ENCODE assay signal across 28 cellular contexts in the genomic region with DNA sequence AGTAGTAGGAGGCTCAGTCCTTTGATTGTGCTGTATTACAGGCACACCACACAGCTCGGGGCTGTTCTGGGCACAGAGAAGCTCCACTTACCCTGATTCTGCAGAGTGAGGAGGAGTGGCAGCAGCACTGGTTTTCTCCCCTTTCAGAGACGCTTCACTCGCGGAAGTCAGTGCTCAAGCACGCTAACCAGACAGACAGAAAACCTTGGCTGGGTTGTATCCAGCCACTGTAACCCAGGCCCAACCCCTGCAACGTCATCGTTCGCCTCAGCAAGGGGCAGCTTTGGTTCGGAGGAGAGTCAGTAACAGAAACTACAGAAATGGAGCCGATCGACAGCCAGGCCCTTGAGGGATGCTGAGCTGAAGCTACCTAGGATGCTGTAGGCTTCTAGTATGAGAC.
A peak's percentile ranks its signal among the peaks of the same experiment; 100 is the strongest.
DNase-seq lines count a peak whose midpoint lies in the region; ATAC-seq, FAIRE-seq and TF ChIP-seq lines count a peak whose summit lies in the region.
"Had no signal": no experiment of that assay in that cellular context is flagged by ENCODE, and none has a peak within 500 bp of the region (broad histone marks: within the 10 kb centered on the region; RNA-seq: fewer than 3 reads in every experiment).

No MANE protein-coding gene starts in this region.

- BruUV-seq in PC-3 (replicated peaks; lab: Mats Ljungman, UMichigan): no TSS peak

- H3K4me2 ChIP-seq in PC-3 (ENCODE audit: low read length) (no peak overlapping the region), hepatocyte (no peak overlapping the region), neural progenitor cell (no peak overlapping the region)

- CTCF ChIA-PET in PC-3 (lab: Charles Lee): no interaction called here

- H3K4me1 ChIP-seq in PC-3 (ENCODE audit: insufficient read depth, low read length) (peaks cover 17% of the 10 kb centered on the region), hepatocyte (ENCODE audit: insufficient read depth) (peaks cover 8% of the 10 kb centered on the region), neural progenitor cell (no peaks in the 10 kb centered on the region), uterus (peaks cover 0 to 9% of the 10 kb centered on the region in 2 donors), colonic mucosa (no peaks in the 10 kb centered on the region)
- H3K4me1 ChIP-seq: Caco-2, HAP-1 had no signal

- no peaks in the 10 kb centered on the region for H3K36me3 Mint-ChIP-seq in neural progenitor cell
- H3K36me3 Mint-ChIP-seq in T-helper 2 cell treated with Interferon-gamma antibody and Interleukin-4, amounts not matched to agents 5 μg/mL and 100 μg/mL, for 36 hours (ENCODE audit: low read depth): no peaks in the 10 kb centered on the region
- H3K36me3 Mint-ChIP-seq: CD8-positive, alpha-beta T cell had no signal

- no peak for ATAC-seq in PC-3
- ATAC-seq: CD8-positive, alpha-beta T cell; Right ventricle myocardium inferior; SK-N-SH treated with all-trans-retinoic acid at 6 μM for 48 hours had no signal

- H3K4me3 Mint-ChIP-seq in neural progenitor cell: no peak overlapping the region
- no peak overlapping the region for H3K4me3 Mint-ChIP-seq in T-helper 2 cell treated with Interferon-gamma antibody and Interleukin-4, amounts not matched to agents 5 μg/mL and 100 μg/mL, for 36 hours
- H3K4me3 Mint-ChIP-seq: B cell; CD8-positive, alpha-beta T cell had no signal

- H3K4me3 ChIP-seq in PC-3 (ENCODE audit: low read length) (no peak overlapping the region), hepatocyte (no peak overlapping the region), neural progenitor cell (no peak overlapping the region), uterus (no peak overlapping the region), colonic mucosa (no peak overlapping the region)
- H3K4me3 ChIP-seq: GM23248, HAP-1, SJCRH30 had no signal

- H3K9me3 Mint-ChIP-seq in neural progenitor cell: peaks cover 2% of the 10 kb centered on the region
- H3K9me3 Mint-ChIP-seq in T-helper 2 cell treated with Interferon-gamma antibody and Interleukin-4, amounts not matched to agents 5 μg/mL and 100 μg/mL, for 36 hours: no peaks in the 10 kb centered on the region

- peaks cover 3% of the 10 kb centered on the region for H3K27me3 Mint-ChIP-seq in neural progenitor cell (ENCODE audit: insufficient read depth, low read depth)
- H3K27me3 Mint-ChIP-seq in T-helper 2 cell treated with Interferon-gamma antibody and Interleukin-4, amounts not matched to agents 5 μg/mL and 100 μg/mL, for 36 hours (ENCODE audit: low read depth): no peaks in the 10 kb centered on the region
- H3K27me3 Mint-ChIP-seq: B cell had no signal

- no peaks in the 10 kb centered on the region for H3K36me3 ChIP-seq in PC-3 (ENCODE audit: low read depth, low read length)
- H3K36me3 ChIP-seq in hepatocyte (replicated peaks; ENCODE audit: insufficient read depth, low read depth): no peaks in the 10 kb centered on the region
- no peaks in the 10 kb centered on the region for H3K36me3 ChIP-seq in neural progenitor cell
- no peaks in the 10 kb centered on the region for H3K36me3 ChIP-seq in uterus
- no peaks in the 10 kb centered on the region for H3K36me3 ChIP-seq in colonic mucosa
- H3K36me3 ChIP-seq: HAP-1, SJCRH30 had no signal

- H3K27ac ChIP-seq in PC-3 (ENCODE audit: low read length) (no peak overlapping the region), hepatocyte (no peak overlapping the region), neural progenitor cell (no peak overlapping the region), uterus (peak overlapping the region; percentile 25 to 65), colonic mucosa (no peak overlapping the region)
- H3K27ac ChIP-seq: C4-2B, GM23248, SJCRH30 had no signal

- WGBS in hepatocyte (ENCODE audit: low lambda C conversion rate, missing lambda C conversion rate): 90% methylated on average over 11 of the region's 11 CpGs

- H3K9me2 ChIP-seq in PC-3 (replicated peaks; ENCODE audit: low read length): no peaks in the 10 kb centered on the region
- H3K9me2 ChIP-seq in hepatocyte (replicated peaks; ENCODE audit: insufficient read depth): no peaks in the 10 kb centered on the region

- H3K79me2 ChIP-seq in PC-3 (ENCODE audit: low read length) (no peaks in the 10 kb centered on the region), hepatocyte (no peaks in the 10 kb centered on the region), neural progenitor cell (ENCODE audit: low read depth) (no peaks in the 10 kb centered on the region)

- H3K9me3 ChIP-seq in PC-3 (ENCODE audit: low read length) (no peaks in the 10 kb centered on the region), hepatocyte (ENCODE audit: low read depth) (no peaks in the 10 kb centered on the region), neural progenitor cell (ENCODE audit: low read depth) (no peaks in the 10 kb centered on the region), uterus (no peaks in the 10 kb centered on the region), colonic mucosa (no peaks in the 10 kb centered on the region)
- H3K9me3 ChIP-seq: HAP-1, SJCRH30 had no signal

- DNase-seq in PC-3 (no peak), hepatocyte (ENCODE audit: low spot score) (no peak), neural progenitor cell (ENCODE audit: low spot score) (no peak), uterus (no peak), colonic mucosa (no peak), RCC 7860 (ENCODE audit: low spot score) (no peak), DMS153 treated with DMSO at 0.1 percent for 48 hours (lab: John Stamatoyannopoulos, UW; ENCODE audit: unreplicated experiment) (no peak)
- DNase-seq in T-helper 2 cell treated with Interferon-gamma antibody and Interleukin-4, amounts not matched to agents 5 μg/mL and 100 μg/mL, for 36 hours (ENCODE audit: low spot score): no peak
- DNase-seq: Caco-2; CD8-positive, alpha-beta T cell; DMS 273 treated with DMSO at 0.1 percent for 48 hours; DMS79 treated with DMSO at 0.1 percent for 48 hours; GF-D8; GM23248; NCI-H1092 treated with DMSO at 0.1 percent for 48 hours; NCI-H1436; NCI-H187; NCI-H2081 treated with DMSO at 0.1 percent for 48 hours; NCI-H2171; NCI-H226; NCI-H510A; NCI-H69; SJCRH30 had no signal

- intact Hi-C loops in PC-3 (cut with micrococcal nuclease) (no loop called here), uterus (cut with DNase I; ENCODE audit: low total_unique reads) (no loop called here), colonic mucosa (cut with DNase I) (no loop called here)

- no peaks in the 10 kb centered on the region for H4K20me1 ChIP-seq in PC-3 (ENCODE audit: low read length)
- no peaks in the 10 kb centered on the region for H4K20me1 ChIP-seq in hepatocyte (ENCODE audit: insufficient read depth, poor library complexity, severe bottlenecking)
- no peaks in the 10 kb centered on the region for H4K20me1 ChIP-seq in neural progenitor cell (ENCODE audit: low read depth)

- H3K9ac ChIP-seq in PC-3 (ENCODE audit: low read length) (no peak overlapping the region), neural progenitor cell (no peak overlapping the region), colonic mucosa (ENCODE audit: low read depth in 2 of 2, low read length in 2 of 2) (no peak overlapping the region)
- H3K9ac ChIP-seq: GM23248 had no signal

- TF ChIP-seq POLR2A in uterus (IDR thresholded peaks at IDR 0.05): no peak

- H2AFZ ChIP-seq in PC-3 (ENCODE audit: low read length) (peak overlapping the region; percentile 15; the same call in 1 of the 2 replicates), hepatocyte (peak overlapping the region; percentile 24), neural progenitor cell (replicated peaks) (peak overlapping the region; percentile 46)
- H2AFZ ChIP-seq: GM23248 had no signal

- no peak for TF ChIP-seq CTCF in PC-3 (conservative IDR thresholded peaks at IDR 0.05; ENCODE audit: low read depth, low read length)
- TF ChIP-seq CTCF in hepatocyte (IDR thresholded peaks at IDR 0.05; ENCODE audit: poor library complexity): no peak
- no peak for TF ChIP-seq CTCF in neural progenitor cell (IDR thresholded peaks at IDR 0.05)
- no peak for TF ChIP-seq CTCF in uterus (IDR thresholded peaks at IDR 0.05)
- no peak for TF ChIP-seq CTCF in colonic mucosa (IDR thresholded peaks at IDR 0.05)

- H3K27ac Mint-ChIP-seq in neural progenitor cell: no peak overlapping the region
- no peak overlapping the region for H3K27ac Mint-ChIP-seq in T-helper 2 cell treated with Interferon-gamma antibody and Interleukin-4, amounts not matched to agents 5 μg/mL and 100 μg/mL, for 36 hours
- H3K27ac Mint-ChIP-seq: B cell; CD8-positive, alpha-beta T cell had no signal

- peaks cover 17% of the 10 kb centered on the region for H3K4me1 Mint-ChIP-seq in neural progenitor cell
- no peaks in the 10 kb centered on the region for H3K4me1 Mint-ChIP-seq in T-helper 2 cell treated with Interferon-gamma antibody and Interleukin-4, amounts not matched to agents 5 μg/mL and 100 μg/mL, for 36 hours (ENCODE audit: low read depth)
- H3K4me1 Mint-ChIP-seq: B cell had no signal

- POLR2A ChIA-PET in PC-3 (lab: Charles Lee; ENCODE audit: unreplicated experiment): no interaction called here

- H3K27me3 ChIP-seq in PC-3 (ENCODE audit: low read length): no peaks in the 10 kb centered on the region
- H3K27me3 ChIP-seq in hepatocyte: no peaks in the 10 kb centered on the region
- H3K27me3 ChIP-seq in neural progenitor cell: no peaks in the 10 kb centered on the region
- no peaks in the 10 kb centered on the region for H3K27me3 ChIP-seq in uterus
- H3K27me3 ChIP-seq in colonic mucosa: no peaks in the 10 kb centered on the region
- H3K27me3 ChIP-seq: SJCRH30 had no signal

- FAIRE-seq in RCC 7860 (lab: Jason Lieb, UNC): no peak

- H3F3A ChIP-seq in PC-3 (ENCODE audit: low read length, unreplicated experiment): no peaks in the 10 kb centered on the region
- no peaks in the 10 kb centered on the region for H3F3A ChIP-seq in neural progenitor cell (ENCODE audit: low read depth)

Comparison
In these comparisons a context has a peak if more than half of its experiments do, and no peak if none do; other contexts are left out.
1. H3K27ac ChIP-seq: peak in uterus (2 of 2); none in PC-3 (single experiment), hepatocyte (single experiment), neural progenitor cell (single experiment) and colonic mucosa (single experiment).
2. Peak in every context shown above with its lines, with median percentiles within 50 percentile points of each other: H2AFZ ChIP-seq.